ENCODE assay signal across 16 cellular contexts in the genomic region with DNA sequence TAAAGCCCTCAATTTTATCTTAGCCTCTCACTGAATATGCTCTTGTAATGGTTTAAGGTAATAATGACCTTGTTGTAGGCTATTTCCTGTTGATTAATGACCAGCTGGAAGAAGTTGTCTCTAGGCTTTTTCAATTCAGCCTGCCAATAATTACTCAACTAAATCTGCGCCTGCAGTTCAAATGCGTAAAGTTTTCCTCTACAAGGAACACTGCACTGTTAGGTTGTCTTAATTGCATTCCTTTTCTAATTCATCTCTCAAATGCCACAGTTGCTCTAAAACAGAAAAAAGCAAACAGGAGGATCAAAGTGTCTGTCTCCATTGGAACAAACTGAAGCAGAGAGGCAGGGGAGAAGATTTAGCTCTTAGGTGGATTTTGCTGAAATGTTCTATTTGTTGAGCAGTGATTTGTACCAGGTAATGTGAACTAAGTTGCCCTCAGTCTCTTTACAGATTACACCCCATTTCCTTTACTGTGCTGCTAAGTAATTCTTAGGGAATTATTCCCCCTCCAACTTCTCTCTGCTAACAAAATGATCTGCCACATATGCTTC.
DNase-seq lines count a peak whose midpoint lies in the region; ATAC-seq and TF ChIP-seq lines count a peak whose summit lies in the region.
"Had no signal": no experiment of that assay in that cellular context is flagged by ENCODE, and none has a peak within 500 bp of the region (broad histone marks: within the 10 kb centered on the region; RNA-seq: fewer than 3 reads in every experiment).

No MANE protein-coding gene starts in this region.

- no peaks in the 10 kb centered on the region for H3K4me1 Mint-ChIP-seq in MCF 10A (ENCODE audit: insufficient read depth, unreplicated experiment)

- H3K4me3 ChIP-seq in breast epithelium (peak overlapping the region in 1 of 3 donors; percentile 43), mucosa of rectum (ENCODE audit: low read length in 2 of 2) (peak overlapping the region; percentile 26 to 34), upper lobe of left lung (no peak overlapping the region)
- H3K4me3 ChIP-seq: cardiac muscle cell had no signal

- peak overlapping the region; percentile 84 to 94 for H3K27ac ChIP-seq in breast epithelium
- H3K27ac ChIP-seq in epithelial cell of prostate: peak overlapping the region; percentile 60
- peak overlapping the region; percentile 77 to 78 for H3K27ac ChIP-seq in mucosa of rectum (ENCODE audit: low read depth in 2 of 2, low read length in 2 of 2)
- H3K27ac ChIP-seq in upper lobe of left lung: peak overlapping the region; percentile 2 to 82 (median 44)
- H3K27ac ChIP-seq: cardiac muscle cell had no signal

- TF ChIP-seq POLR2A in breast epithelium (IDR thresholded peaks at IDR 0.05): no peak
- no peak for TF ChIP-seq POLR2A in upper lobe of left lung (IDR thresholded peaks at IDR 0.05)

- BruUV-seq in MCF 10A (replicated peaks; lab: Mats Ljungman, UMichigan): no TSS peak

- TF ChIP-seq EP300 in upper lobe of left lung (IDR thresholded peaks at IDR 0.05): no peak

- intact Hi-C loops in breast epithelium (cut with DNase I; ENCODE audit: low total_unique reads) (loop anchor here (5.0 kb wide), 1 partner anchor 63 kb away; no protein-coding TSS in a partner anchor), MCF 10A (cut with micrococcal nuclease) (no loop called here)

- H3K27me3 Mint-ChIP-seq in MCF 10A (ENCODE audit: insufficient read depth, unreplicated experiment): no peaks in the 10 kb centered on the region

- no peak for ATAC-seq in upper lobe of left lung (ENCODE audit: low FRiP score in 2 of 2)
- ATAC-seq in HG03039 (IDR thresholded peaks at IDR 0.05; ENCODE audit: unreplicated experiment): no peak
- ATAC-seq: activated naive CD4-positive, alpha-beta T cell treated with anti-CD3 and anti-CD28 coated beads, Interleukin-2, amount 50 U/mL, for 72 hours had no signal

- H3K9ac ChIP-seq in mucosa of rectum (ENCODE audit: low read depth in 1 of 2, low read length in 2 of 2): peak overlapping the region in 1 of 2 donors; percentile 10

- no peak overlapping the region for H3K4me3 Mint-ChIP-seq in MCF 10A (ENCODE audit: unreplicated experiment)

- H3K9me3 ChIP-seq in breast epithelium: no peaks in the 10 kb centered on the region
- peaks cover 0 to 2% of the 10 kb centered on the region in 2 donors for H3K9me3 ChIP-seq in mucosa of rectum (ENCODE audit: control insufficient read depth in 2 of 2, low read length in 2 of 2)
- H3K9me3 ChIP-seq in upper lobe of left lung: no peaks in the 10 kb centered on the region

- no peaks in the 10 kb centered on the region for H3K27me3 ChIP-seq in breast epithelium
- no peaks in the 10 kb centered on the region for H3K27me3 ChIP-seq in mucosa of rectum (ENCODE audit: control insufficient read depth in 2 of 2, insufficient read depth in 2 of 2, low read length in 2 of 2)
- no peaks in the 10 kb centered on the region for H3K27me3 ChIP-seq in upper lobe of left lung
- H3K27me3 ChIP-seq: cardiac muscle cell had no signal

- no peak for TF ChIP-seq CTCF in breast epithelium (IDR thresholded peaks at IDR 0.05)
- no peak for TF ChIP-seq CTCF in MCF 10A (IDR thresholded peaks at IDR 0.05; ENCODE audit: unreplicated experiment)
- no peak for TF ChIP-seq CTCF in upper lobe of left lung (IDR thresholded peaks at IDR 0.05)

- peaks cover 3% of the 10 kb centered on the region for H3K9me3 Mint-ChIP-seq in MCF 10A (ENCODE audit: unreplicated experiment)

- CTCF ChIA-PET in MCF 10A (lab: Yijun Ruan, JAX): interaction anchor here (0.5 to 0.7 kb wide), 3 partner anchors 127 to 418 kb away, joined by 3 read pairs; no protein-coding TSS in a partner anchor

- no peaks in the 10 kb centered on the region for H3K36me3 Mint-ChIP-seq in MCF 10A (ENCODE audit: insufficient read depth, unreplicated experiment)

- H3K36me3 ChIP-seq in breast epithelium (no peaks in the 10 kb centered on the region), mucosa of rectum (ENCODE audit: control insufficient read depth in 2 of 2, insufficient read depth in 2 of 2, low read length in 2 of 2) (no peaks in the 10 kb centered on the region), upper lobe of left lung (no peaks in the 10 kb centered on the region)
- H3K36me3 ChIP-seq: cardiac muscle cell had no signal

- H3K27ac Mint-ChIP-seq in MCF 10A (ENCODE audit: low read depth, unreplicated experiment): no peak overlapping the region
- H3K27ac Mint-ChIP-seq: activated naive CD4-positive, alpha-beta T cell treated with anti-CD3 and anti-CD28 coated beads, Interleukin-2, amount 50 U/mL, for 72 hours had no signal

- POLR2A ChIA-PET in MCF 10A (lab: Yijun Ruan, JAX): interaction anchor here (0.6 kb wide), 1 partner anchor 18 kb away, joined by 3 read pairs; no protein-coding TSS in a partner anchor

- H3K4me1 ChIP-seq in breast epithelium (peaks cover 0 to 7% of the 10 kb centered on the region in 2 donors), mucosa of rectum (ENCODE audit: control insufficient read depth in 2 of 2, insufficient read depth in 2 of 2, low read length in 2 of 2) (peaks cover 24 to 30% of the 10 kb centered on the region in 2 donors), upper lobe of left lung (peaks cover 0 to 8% (median 2%) of the 10 kb centered on the region in 4 donors)

- DNase-seq in breast epithelium (ENCODE audit: low spot score in 2 of 2): no peak
- no peak for DNase-seq in MCF 10A (ENCODE audit: unreplicated experiment)
- DNase-seq in epithelial cell of prostate (ENCODE audit: low read depth, low spot score): no peak
- no peak for DNase-seq in upper lobe of left lung
- DNase-seq in T1000 (lab: John Stamatoyannopoulos, UW): no peak
- no peak for DNase-seq in cortex of kidney (lab: John Stamatoyannopoulos, UW)
- DNase-seq: ACHN; activated CD4-positive, CD25-positive, alpha-beta regulatory T cell treated with anti-CD3 and anti-CD28 coated beads, Interleukin-2, amount 50 U/mL, for 72 hours; islet precursor cell; NCI-H1694; NCI-H524; stimulated activated naive CD4-positive, alpha-beta T cell had no signal

- WGBS in upper lobe of left lung, 2 donors: 47 to 56% methylated on average over 2 of the region's 2 CpGs

Comparison
In these comparisons a context has a peak if more than half of its experiments do, and no peak if none do; other contexts are left out.
1. H3K4me3 ChIP-seq: peak in mucosa of rectum (2 of 2); none in upper lobe of left lung (0 of 4).
2. Peak in every context shown above with its lines, with median percentiles within 50 percentile points of each other: H3K27ac ChIP-seq.